Comparison of ENCODE assay signal across 25 cellular contexts in genomic region chr1:25649041-25649440, GRCh38. TPM values are rescaled to one million over a fixed set of nuclear protein-coding genes. Genes with fewer than 3 reads are reported as not detected.
A peak's percentile ranks its signal among the peaks of the same experiment; 100 is the strongest.
DNase-seq lines count a peak whose midpoint lies in the region; ATAC-seq, FAIRE-seq and TF ChIP-seq lines count a peak whose summit lies in the region.
"Had no signal": no experiment of that assay in that cellular context is flagged by ENCODE, and none has a peak within 500 bp of the region (broad histone marks: within the 10 kb centered on the region; RNA-seq: fewer than 3 reads in every experiment).

No MANE protein-coding gene starts in this region.

- H3K4me3 ChIP-seq in right atrium auricular region (no peak overlapping the region), GM12878 (no peak overlapping the region)
- H3K4me3 ChIP-seq: HAP-1, hepatocyte, mucosa of descending colon, Peyer's patch, uterus had no signal

- H2AFZ ChIP-seq in GM12878 (ENCODE audit: control insufficient read depth, low read depth, low read length) = no peak overlapping the region
- H2AFZ ChIP-seq: hepatocyte had no signal

- 28% methylated on average over 5 of the region's 5 CpGs for WGBS in GM12878 (ENCODE audit: insufficient coverage, insufficient replicate concordance, low lambda C conversion rate, missing lambda C conversion rate)

- TF ChIP-seq RAD21 in GM12878 (IDR thresholded peaks at IDR 0.05; ENCODE audit: insufficient read depth, low read depth, low read length) = no peak

- no TSS peak for BruUV-seq in GM12878 (replicated peaks; lab: Mats Ljungman, UMichigan)

- H3K36me3 ChIP-seq in right atrium auricular region (no peaks in the 10 kb centered on the region), GM12878 (ENCODE audit: control insufficient read depth in 2 of 2, insufficient read depth in 2 of 2, low read length in 1 of 2) (no peaks in the 10 kb centered on the region)
- H3K36me3 ChIP-seq: HAP-1, uterus had no signal

- SMC1A ChIA-PET in GM12878 (lab: Charles Lee; ENCODE audit: uncharacterized antibody, unreplicated experiment) = no interaction called here

- no peak for FAIRE-seq in GM12878 (lab: Jason Lieb, UNC)
- FAIRE-seq: astrocyte, small intestine had no signal

- POLR2A ChIA-PET in GM12878 (lab: Charles Lee) = no interaction called here

- RAD21 ChIA-PET in GM12878 (lab: Charles Lee; ENCODE audit: unreplicated experiment) = no interaction called here

- H3K27me3 ChIP-seq in right atrium auricular region = no peaks in the 10 kb centered on the region
- peaks cover 2 to 7% of the 10 kb centered on the region in 2 experiments; a peak in 3 of 4 replicates for H3K27me3 ChIP-seq in GM12878 (replicated peaks in 1 of 2; ENCODE audit: control insufficient read depth in 2 of 2, insufficient read depth in 2 of 2, low read length in 1 of 2)
- H3K27me3 ChIP-seq: hepatocyte, Peyer's patch, uterus had no signal

- no peak overlapping the region for H3K4me2 ChIP-seq in GM12878 (ENCODE audit: control insufficient read depth, insufficient read depth)
- H3K4me2 ChIP-seq: hepatocyte had no signal

- TF ChIP-seq POLR2A in GM12878 (IDR thresholded peaks at IDR 0.05; ENCODE audit: low read depth, low read length) = no peak

- ATAC-seq in GM12878 (peak; percentile 31; the same call in 1 of the 3 replicates), GM19463 (IDR thresholded peaks at IDR 0.05; ENCODE audit: unreplicated experiment) (no peak)
- ATAC-seq: activated T-cell treated with anti-CD3 and anti-CD28 coated beads, Interleukin-2, amount 50 U/mL, for 4 hours; mucosa of descending colon; stimulated activated memory B cell treated with anti-CD40 and anti-IgM and Interleukin-4, amounts not matched to agents 10 μg/mL and 1 μg/mL and 100 μg/mL, for 72 hours had no signal

- CTCF ChIA-PET in GM12878 (lab: Yijun Ruan, JAX) = no interaction called here

- no peaks in the 10 kb centered on the region for H3K79me2 ChIP-seq in GM12878 (ENCODE audit: control insufficient read depth, insufficient read depth, low read length)
- H3K79me2 ChIP-seq: hepatocyte had no signal

- TF ChIP-seq CTCF in right atrium auricular region (IDR thresholded peaks at IDR 0.05) (no peak), GM12878 (IDR thresholded peaks at IDR 0.05 in 2 of 3, conservative IDR thresholded peaks at IDR 0.05 in 1 of 3; ENCODE audit: control insufficient read depth in 2 of 3, extremely low read depth in 1 of 3, insufficient read depth in 1 of 3, low read depth in 3 of 3, low read length in 3 of 3) (no peak)

- intact Hi-C loops in cardiac septum (cut with DNase I) = no loop called here
- intact Hi-C loops in GM12878 (cut with micrococcal nuclease; ENCODE audit: unreplicated experiment) = no loop called here

- no peaks in the 10 kb centered on the region for H3K9me3 ChIP-seq in right atrium auricular region
- no peaks in the 10 kb centered on the region for H3K9me3 ChIP-seq in GM12878 (replicated peaks; ENCODE audit: control insufficient read depth, insufficient read depth, low read length)
- H3K9me3 ChIP-seq: HAP-1, mucosa of descending colon, Peyer's patch, uterus had no signal

- H3K4me1 ChIP-seq in right atrium auricular region (peaks cover 0 to 40% of the 10 kb centered on the region in 2 donors), GM12878 (ENCODE audit: control insufficient read depth, insufficient read depth, low read length) (no peaks in the 10 kb centered on the region)
- H3K4me1 ChIP-seq: HAP-1 had no signal

- H3K9ac ChIP-seq in GM12878 (ENCODE audit: control insufficient read depth, insufficient read depth, low read length) = no peak overlapping the region

- H3K27ac ChIP-seq in right atrium auricular region (no peak overlapping the region), GM12878 (ENCODE audit: control insufficient read depth, insufficient read depth) (no peak overlapping the region)
- H3K27ac ChIP-seq: hepatocyte, Peyer's patch had no signal

- in situ Hi-C loops in GM12878 (cut with MboI) = no loop called here

- DNase-seq in right atrium auricular region (ENCODE audit: low spot score) = peak; percentile 42
- no peak for DNase-seq in cardiac septum (ENCODE audit: low spot score)
- no peak for DNase-seq in GM12878 (ENCODE audit: low read depth, low spot score)
- peak; percentile 24 for DNase-seq in midbrain (lab: John Stamatoyannopoulos, UW)
- DNase-seq in HuH-7 (ENCODE audit: low spot score) = no peak
- no peak for DNase-seq in NOMO-1 (lab: John Stamatoyannopoulos, UW; ENCODE audit: unreplicated experiment in 2 of 2)
- DNase-seq: activated CD4-positive, alpha-beta T cell treated with anti-CD3 and anti-CD28 coated beads, Interleukin-2, amount 10 ng/mL, durations not matched to agents 7 days and 5 days; activated naive CD4-positive, alpha-beta T cell treated with anti-CD3 and anti-CD28 coated beads, Interleukin-2, amount 10 ng/mL, durations not matched to agents 7 days and 5 days; activated T-cell treated with anti-CD3 and anti-CD28 coated beads, Interleukin-2, amount 50 U/mL, for 4 hours; CD4-positive, CD25-positive, alpha-beta regulatory T cell; cerebellar nuclear complex; foreskin melanocyte; mucosa of descending colon; MV-4-11; NCI-H1930; NCI-H82; Peyer's patch; small intestine; stimulated activated CD4-positive, alpha-beta T cell treated with anti-CD3 and anti-CD28 coated beads, Interleukin-2, amount 100 ng/mL, for 24 hours had no signal

- no peaks in the 10 kb centered on the region for H4K20me1 ChIP-seq in GM12878 (ENCODE audit: control insufficient read depth, insufficient read depth)

- TF ChIP-seq EP300 in GM12878 (IDR thresholded peaks at IDR 0.05; ENCODE audit: borderline replicate concordance in 1 of 2, control insufficient read depth in 1 of 2, low read depth in 2 of 2, low read length in 2 of 2) = no peak

TF ChIP-seq in GM12878, 131 proteins besides CTCF, POLR2A, EP300 and RAD21 (continues in another document):
- TF ChIP-seq SRF (IDR thresholded peaks at IDR 0.05; ENCODE audit: low read depth in 2 of 2, low read length in 2 of 2) (no peak), KDM1A (IDR thresholded peaks at IDR 0.05; ENCODE audit: borderline replicate concordance) (no peak), RELA (IDR thresholded peaks at IDR 0.05; ENCODE audit: borderline replicate concordance, partially characterized antibody) (no peak), IRF4 (IDR thresholded peaks at IDR 0.05; ENCODE audit: low read depth, low read length) (no peak), BMI1 (IDR thresholded peaks at IDR 0.05; ENCODE audit: borderline replicate concordance) (no peak), CBFB (IDR thresholded peaks at IDR 0.05; ENCODE audit: low read depth) (no peak), TBL1XR1 (IDR thresholded peaks at IDR 0.05; ENCODE audit: low read depth, low read length) (no peak), ZNF217 (IDR thresholded peaks at IDR 0.05) (no peak), ZSCAN29 (IDR thresholded peaks at IDR 0.05) (no peak)
- TF ChIP-seq, protein P1, sequence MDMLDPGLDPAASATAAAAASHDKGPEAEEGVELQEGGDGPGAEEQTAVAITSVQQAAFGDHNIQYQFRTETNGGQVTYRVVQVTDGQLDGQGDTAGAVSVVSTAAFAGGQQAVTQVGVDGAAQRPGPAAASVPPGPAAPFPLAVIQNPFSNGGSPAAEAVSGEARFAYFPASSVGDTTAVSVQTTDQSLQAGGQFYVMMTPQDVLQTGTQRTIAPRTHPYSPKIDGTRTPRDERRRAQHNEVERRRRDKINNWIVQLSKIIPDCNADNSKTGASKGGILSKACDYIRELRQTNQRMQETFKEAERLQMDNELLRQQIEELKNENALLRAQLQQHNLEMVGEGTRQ (IDR thresholded peaks at IDR 0.05; ENCODE audit: borderline replicate concordance, low read depth, low read length) = no peak

RNA-seq across cellular contexts. Expression of gene MAN1C1, which starts 32.5 kb away (rescaled TPM):
- total RNA-seq in right atrium auricular region = 10 to 100 TPM in 1 of 2 donors, 1 to 10 TPM in 1; 9.4 to 13.6 TPM
- 16.7 TPM for total RNA-seq in cardiac septum
- total RNA-seq in GM12878 (2013; cell fraction: nucleolus; rRNA removed) = 0.58 and 0.88 TPM in 2 replicates
- 0.23 TPM in 1 of 2 replicates, not detected in the other for total RNA-seq in GM12878 (2014; rRNA removed)
- 0.09 and 0.22 TPM in 2 replicates for total RNA-seq in GM12878 (2014; rRNA removed; fragmentation: Illumina TruSeq; extraction: Trizol)
- 0.19 and 0.21 TPM in 2 replicates for total RNA-seq in GM12878 (2021)
- not detected for polyA plus RNA-seq in GM12878 (2011; ENCODE audit: low read depth)
- 0.35 and 0.38 TPM in 2 replicates for polyA plus RNA-seq in GM12878 (2011; rRNA removed)
- 0.64 and 0.70 TPM in 2 replicates for polyA plus RNA-seq in GM12878 (2011; cell fraction: cytosol; rRNA removed)
- polyA plus RNA-seq in GM12878 (2011; cell fraction: nucleus; rRNA removed) = 1.0 and 1.1 TPM in 2 replicates
- 0.16 and 0.29 TPM in 2 replicates for polyA plus RNA-seq in GM12878 (2012)
- polyA plus RNA-seq in GM12878 (2014; fragmentation: Illumina TruSeq; extraction: Trizol) = 0.12 TPM in 1 of 2 replicates, not detected in the other
- polyA plus RNA-seq in GM12878 (2014; fragmentation: Nextera tagmentation; extraction: Ambion mirVana) = not detected
- 0.18 and 0.56 TPM in 2 replicates for polyA plus RNA-seq in GM12878 (2014; rRNA removed)
- polyA plus RNA-seq in GM12878 (2016; fragmentation: Nextera tagmentation; extraction: Ambion mirVana) = under 1 TPM in 1 of 2 experiments, not detected in 1; 0.15 TPM
- 0.46 and 0.80 TPM in 2 replicates for polyA minus RNA-seq in GM12878 (2011; rRNA and poly(A)+ RNA removed)
- polyA minus RNA-seq in GM12878 (2011; cell fraction: cytosol; rRNA and poly(A)+ RNA removed) = 0.62 TPM in 1 of 2 replicates, not detected in the other
- polyA minus RNA-seq in GM12878 (2011; cell fraction: nucleus; rRNA and poly(A)+ RNA removed) = 0.24 and 0.29 TPM in 2 replicates

Comparison
In these comparisons a context has a peak if more than half of its experiments do, and no peak if none do; other contexts are left out.
1. DNase-seq: peak in right atrium auricular region (single experiment) and midbrain (single experiment); none in cardiac septum (single experiment), GM12878 (single experiment), HuH-7 (single experiment) and NOMO-1 (0 of 2).